35 cellular contexts compared by ENCODE assay signal in the genomic region with DNA sequence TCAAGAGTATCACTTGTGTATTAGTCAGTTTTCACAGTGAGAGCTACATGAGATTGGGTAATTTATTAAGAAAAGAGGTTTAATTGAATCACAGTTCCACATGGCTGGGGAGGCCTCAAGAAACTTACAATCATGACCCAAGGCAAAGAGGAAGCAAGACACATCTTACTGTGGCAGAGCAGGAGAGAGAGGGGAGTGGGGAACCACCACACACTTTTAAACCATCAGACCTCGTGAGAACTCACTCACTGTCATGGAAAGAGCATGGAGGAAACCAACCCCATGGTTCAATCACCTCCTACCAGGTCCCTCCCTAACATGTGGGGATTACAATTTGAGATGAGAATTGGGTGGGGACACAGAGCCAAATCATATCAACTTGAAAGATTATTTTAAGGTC.
DNase-seq lines count a peak whose midpoint lies in the region; ATAC-seq and TF ChIP-seq lines count a peak whose summit lies in the region.
"Had no signal": no experiment of that assay in that cellular context is flagged by ENCODE, and none has a peak within 500 bp of the region (broad histone marks: within the 10 kb centered on the region; RNA-seq: fewer than 3 reads in every experiment).

No MANE protein-coding gene starts in this region.

- H3K56ac ChIP-seq in mesendoderm (ENCODE audit: low read length) = no peak overlapping the region

- no peak for DNase-seq in activated CD4-positive, alpha-beta T cell treated with anti-CD3 and anti-CD28 coated beads for 36 hours
- no peak for DNase-seq in activated CD4-positive, alpha-beta T cell treated with anti-CD3 and anti-CD28 coated beads for 48 hours
- peak; percentile 23 for DNase-seq in mesendoderm
- DNase-seq in stimulated activated naive B cell treated with anti-CD40 and anti-IgM and Interleukin-4, amounts not matched to agents 10 μg/mL and 1 μg/mL and 100 μg/mL, for 72 hours = no peak
- DNase-seq in NCI-H526 (lab: John Stamatoyannopoulos, UW) = no peak
- no peak for DNase-seq in glomerular visceral epithelial cell (ENCODE audit: extremely low spot score)
- DNase-seq: 8988T; ACHN; AML-193; BE2C; C1 segment of cervical spinal cord; Caco-2; Calu3; CD4-positive, alpha-beta memory T cell; CD4-positive, alpha-beta T cell; CD4-positive, CD25-positive, alpha-beta regulatory T cell; CD8-positive, alpha-beta memory T cell; CD8-positive, alpha-beta T cell; COR-L47; DMS 273 treated with DMSO at 0.1 percent for 48 hours; DMS153; DMS53; DMS79; DMS79 treated with DMSO at 0.1 percent for 48 hours; DND-41; EL had no signal

- no peak for TF ChIP-seq CTCF in nephron (IDR thresholded peaks at IDR 0.05; ENCODE audit: unreplicated experiment in 3 of 3)

- no peaks in the 10 kb centered on the region for H3K79me1 ChIP-seq in mesendoderm (ENCODE audit: low read length)

- no peak overlapping the region for H2BK5ac ChIP-seq in mesendoderm (ENCODE audit: low read length)

- H3K27me3 Mint-ChIP-seq in activated CD4-positive, alpha-beta T cell treated with anti-CD3 and anti-CD28 coated beads for 36 hours = no peaks in the 10 kb centered on the region
- no peaks in the 10 kb centered on the region for H3K27me3 Mint-ChIP-seq in nephron (ENCODE audit: low read depth)
- H3K27me3 Mint-ChIP-seq in stimulated activated naive B cell treated with anti-CD40 and anti-IgM and Interleukin-4, amounts not matched to agents 10 μg/mL and 1 μg/mL and 100 μg/mL, for 72 hours = no peaks in the 10 kb centered on the region
- H3K27me3 Mint-ChIP-seq: B cell; CD4-positive, alpha-beta memory T cell; CD4-positive, alpha-beta T cell; CD4-positive, CD25-positive, alpha-beta regulatory T cell; CD8-positive, alpha-beta memory T cell had no signal

- H2AK5ac ChIP-seq in mesendoderm (ENCODE audit: low read length) = no peak overlapping the region

- CTCF ChIA-PET in activated CD4-positive, alpha-beta T cell treated with anti-CD3 and anti-CD28 coated beads for 36 hours (lab: Charles Lee) = no interaction called here

- H3K4ac ChIP-seq in mesendoderm (ENCODE audit: low read depth, low read length) = no peak overlapping the region

- no peaks in the 10 kb centered on the region for H3K36me3 ChIP-seq in mesendoderm (ENCODE audit: control insufficient read depth, insufficient read depth, low read length)
- H3K36me3 ChIP-seq: BE2C; BLaER1; BLaER1 treated with 17β-estradiol and CSF1 and Interleukin-3, amounts not matched to agents 10 nM and 100 nM had no signal

- H3K36me3 Mint-ChIP-seq in activated CD4-positive, alpha-beta T cell treated with anti-CD3 and anti-CD28 coated beads for 36 hours (ENCODE audit: low read depth) = no peaks in the 10 kb centered on the region
- H3K36me3 Mint-ChIP-seq in nephron (ENCODE audit: low read depth) = no peaks in the 10 kb centered on the region
- H3K36me3 Mint-ChIP-seq in stimulated activated naive B cell treated with anti-CD40 and anti-IgM and Interleukin-4, amounts not matched to agents 10 μg/mL and 1 μg/mL and 100 μg/mL, for 72 hours = no peaks in the 10 kb centered on the region
- H3K36me3 Mint-ChIP-seq: CD14-positive monocyte; CD4-positive, CD25-positive, alpha-beta regulatory T cell; CD8-positive, alpha-beta memory T cell; CD8-positive, alpha-beta T cell had no signal

- H3K79me2 ChIP-seq in mesendoderm (ENCODE audit: control insufficient read depth, insufficient read depth, low read length) = no peaks in the 10 kb centered on the region

- WGBS in mesendoderm (ENCODE audit: extremely low coverage, insufficient coverage, low lambda C conversion rate) = no CpG with 5 or more reads among the region's 1 CpG

- no peak overlapping the region for H4K8ac ChIP-seq in mesendoderm (ENCODE audit: low read depth, low read length)

- intact Hi-C loops in activated CD4-positive, alpha-beta T cell treated with anti-CD3 and anti-CD28 coated beads for 36 hours (cut with DNase I, micrococcal nuclease) = no loop called here

- H3K27me3 ChIP-seq in mesendoderm (ENCODE audit: insufficient read depth, low read length, poor library complexity) = no peaks in the 10 kb centered on the region
- H3K27me3 ChIP-seq: BE2C; BLaER1; BLaER1 treated with 17β-estradiol and CSF1 and Interleukin-3, amounts not matched to agents 10 nM and 100 nM had no signal

- POLR2A ChIA-PET in activated CD4-positive, alpha-beta T cell treated with anti-CD3 and anti-CD28 coated beads for 36 hours (lab: Charles Lee) = no interaction called here

- H3K9me3 Mint-ChIP-seq in activated CD4-positive, alpha-beta T cell treated with anti-CD3 and anti-CD28 coated beads for 36 hours (ENCODE audit: low read depth) = no peaks in the 10 kb centered on the region
- H3K9me3 Mint-ChIP-seq in nephron = peaks cover 3% of the 10 kb centered on the region
- H3K9me3 Mint-ChIP-seq in stimulated activated naive B cell treated with anti-CD40 and anti-IgM and Interleukin-4, amounts not matched to agents 10 μg/mL and 1 μg/mL and 100 μg/mL, for 72 hours = peaks cover 0 to 9% of the 10 kb centered on the region in 2 donors
- H3K9me3 Mint-ChIP-seq: CD4-positive, alpha-beta memory T cell; CD4-positive, alpha-beta T cell; CD8-positive, alpha-beta memory T cell; CD8-positive, alpha-beta T cell had no signal

- no peak overlapping the region for H3K4me3 ChIP-seq in mesendoderm (ENCODE audit: low read length)
- H3K4me3 ChIP-seq: A549; BLaER1; BLaER1 treated with 17β-estradiol and CSF1 and Interleukin-3, amounts not matched to agents 10 nM and 100 nM had no signal

- ATAC-seq in activated CD4-positive, alpha-beta T cell treated with anti-CD3 and anti-CD28 coated beads for 36 hours = peak; percentile 16
- peak; percentile 57 to 79 for ATAC-seq in stimulated activated naive B cell treated with anti-CD40 and anti-IgM and Interleukin-4, amounts not matched to agents 10 μg/mL and 1 μg/mL and 100 μg/mL, for 72 hours (replicated peaks)
- ATAC-seq in HG02970 (IDR thresholded peaks at IDR 0.05; ENCODE audit: low FRiP score, unreplicated experiment) = no peak
- ATAC-seq: A549; CD8-positive, alpha-beta T cell had no signal

- H3K9ac ChIP-seq in mesendoderm (ENCODE audit: low read length) = no peak overlapping the region
- H3K9ac ChIP-seq: BLaER1; BLaER1 treated with 17β-estradiol and CSF1 and Interleukin-3, amounts not matched to agents 10 nM and 100 nM had no signal

- H2BK120ac ChIP-seq in mesendoderm (ENCODE audit: low read depth, low read length) = no peak overlapping the region

- no peak overlapping the region for H3K4me2 ChIP-seq in mesendoderm (ENCODE audit: low read length)
- H3K4me2 ChIP-seq: A549; BLaER1; BLaER1 treated with 17β-estradiol and CSF1 and Interleukin-3, amounts not matched to agents 10 nM and 100 nM had no signal

- no peak overlapping the region for H2BK15ac ChIP-seq in mesendoderm (replicated peaks; ENCODE audit: low read depth)

- H3K4me3 Mint-ChIP-seq in activated CD4-positive, alpha-beta T cell treated with anti-CD3 and anti-CD28 coated beads for 36 hours = no peak overlapping the region
- H3K4me3 Mint-ChIP-seq in nephron = no peak overlapping the region
- no peak overlapping the region for H3K4me3 Mint-ChIP-seq in stimulated activated naive B cell treated with anti-CD40 and anti-IgM and Interleukin-4, amounts not matched to agents 10 μg/mL and 1 μg/mL and 100 μg/mL, for 72 hours
- H3K4me3 Mint-ChIP-seq: B cell; CD14-positive monocyte; CD4-positive, alpha-beta memory T cell; CD4-positive, alpha-beta T cell; CD4-positive, CD25-positive, alpha-beta regulatory T cell; CD8-positive, alpha-beta memory T cell; CD8-positive, alpha-beta T cell had no signal

- H3K18ac ChIP-seq in mesendoderm (ENCODE audit: low read length) = no peak overlapping the region

- no peaks in the 10 kb centered on the region for H3K4me1 ChIP-seq in mesendoderm (ENCODE audit: control insufficient read depth, low read depth, low read length)
- H3K4me1 ChIP-seq: A549; BE2C; BLaER1; BLaER1 treated with 17β-estradiol and CSF1 and Interleukin-3, amounts not matched to agents 10 nM and 100 nM; Caco-2 had no signal

- no peaks in the 10 kb centered on the region for H3K4me1 Mint-ChIP-seq in activated CD4-positive, alpha-beta T cell treated with anti-CD3 and anti-CD28 coated beads for 36 hours
- no peaks in the 10 kb centered on the region for H3K4me1 Mint-ChIP-seq in nephron
- H3K4me1 Mint-ChIP-seq in stimulated activated naive B cell treated with anti-CD40 and anti-IgM and Interleukin-4, amounts not matched to agents 10 μg/mL and 1 μg/mL and 100 μg/mL, for 72 hours = peaks cover 0 to 4% of the 10 kb centered on the region in 2 donors
- H3K4me1 Mint-ChIP-seq: B cell, CD14-positive monocyte had no signal

- H3K23ac ChIP-seq in mesendoderm (ENCODE audit: low read length) = no peak overlapping the region

- no peak overlapping the region for H4K5ac ChIP-seq in mesendoderm (ENCODE audit: low read length)

- H3K27ac ChIP-seq in mesendoderm (ENCODE audit: low read depth, low read length) = no peak overlapping the region
- H3K27ac ChIP-seq: 22Rv1; A549; BLaER1; BLaER1 treated with 17β-estradiol and CSF1 and Interleukin-3, amounts not matched to agents 10 nM and 100 nM; C4-2B had no signal

- no peak overlapping the region for H3K27ac Mint-ChIP-seq in activated CD4-positive, alpha-beta T cell treated with anti-CD3 and anti-CD28 coated beads for 36 hours
- peak overlapping the region in 2 of 3 experiments; percentile 22 to 23 for H3K27ac Mint-ChIP-seq in nephron
- H3K27ac Mint-ChIP-seq in stimulated activated naive B cell treated with anti-CD40 and anti-IgM and Interleukin-4, amounts not matched to agents 10 μg/mL and 1 μg/mL and 100 μg/mL, for 72 hours = no peak overlapping the region
- H3K27ac Mint-ChIP-seq: B cell; CD14-positive monocyte; CD4-positive, alpha-beta memory T cell; CD4-positive, alpha-beta T cell; CD4-positive, CD25-positive, alpha-beta regulatory T cell; CD8-positive, alpha-beta T cell had no signal

Comparison
In these comparisons a context has a peak if more than half of its experiments do, and no peak if none do; other contexts are left out.
1. H3K27ac Mint-ChIP-seq: peak in nephron (2 of 3); none in activated CD4-positive, alpha-beta T cell treated with anti-CD3 and anti-CD28 coated beads for 36 hours (single experiment) and stimulated activated naive B cell treated with anti-CD40 and anti-IgM and Interleukin-4, amounts not matched to agents 10 μg/mL and 1 μg/mL and 100 μg/mL, for 72 hours (single experiment).